In the genomic region with DNA sequence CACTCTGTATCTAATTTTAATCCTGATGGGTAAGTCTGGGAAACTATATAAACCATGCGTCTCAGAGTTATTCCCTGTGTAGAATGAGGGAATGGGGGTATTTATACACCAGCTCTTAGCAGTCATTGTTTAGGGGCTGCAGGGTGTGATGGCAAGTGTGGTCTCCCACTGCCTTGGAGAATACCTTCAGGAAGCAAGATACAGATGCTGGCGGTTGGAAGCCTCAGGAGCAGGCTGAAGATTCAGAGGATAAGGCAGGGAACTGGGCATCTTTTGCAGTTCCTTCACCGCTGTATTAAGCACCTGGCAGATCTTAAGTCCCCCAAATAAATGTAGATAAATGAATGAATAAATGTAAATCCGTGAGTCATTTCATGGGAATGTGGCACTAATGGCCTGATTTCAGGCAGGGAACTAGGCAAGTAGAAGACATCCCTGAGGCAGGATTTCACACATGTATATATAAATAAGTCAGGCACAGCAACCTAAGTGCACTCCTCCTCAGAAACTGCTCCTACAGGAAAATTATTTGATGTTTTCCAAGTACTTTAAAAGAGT, we compare ENCODE assay signal across 19 cellular contexts.
"Had no signal": no experiment of that assay in that cellular context is flagged by ENCODE, and none has a peak within 500 bp of the region (broad histone marks: within the 10 kb centered on the region; RNA-seq: fewer than 3 reads in every experiment).

No MANE protein-coding gene starts in this region.

- DNase-seq: activated B cell treated with CpG ODN at 0.5 μM for 24 hours; activated CD4-positive, alpha-beta memory T cell treated with anti-CD3 and anti-CD28 coated beads for 36 hours; activated CD4-positive, alpha-beta T cell treated with anti-CD3 and anti-CD28 coated beads for 4 hours; activated effector memory CD4-positive, alpha-beta T cell treated with Interleukin-2 at 50 U/mL for 16 hours; activated naive CD4-positive, alpha-beta T cell treated with anti-CD3 and anti-CD28 coated beads for 36 hours; activated T-cell treated with anti-CD3 and anti-CD28 coated beads, Interleukin-2, amount 50 U/mL, for 48 hours; amygdala; erythroblast; left ventricle myocardium inferior; naive thymus-derived CD8-positive, alpha-beta T cell; posterior cingulate gyrus; small intestine; stimulated activated CD4-positive, alpha-beta T cell treated with anti-CD3 and anti-CD28 coated beads, Interleukin-4, amount 100 ng/mL, for 1 hour; stimulated activated naive CD4-positive, alpha-beta T cell had no signal

- H3K9me3 ChIP-seq: thoracic aorta, vagina had no signal

- H2AFZ ChIP-seq: neural progenitor cell had no signal

- H3K9ac ChIP-seq: neural progenitor cell had no signal

- ATAC-seq: foreskin keratinocyte; naive thymus-derived CD8-positive, alpha-beta T cell; sciatic nerve had no signal

- H3K4me3 ChIP-seq: left ventricle myocardium inferior, neural progenitor cell, thoracic aorta, vagina had no signal

- H3K27ac ChIP-seq: foreskin keratinocyte, left ventricle myocardium inferior, neural progenitor cell, thoracic aorta, vagina had no signal

- H3K36me3 ChIP-seq: left ventricle myocardium inferior, neural progenitor cell, thoracic aorta, vagina had no signal

- H3K4me1 ChIP-seq: left ventricle myocardium inferior, vagina had no signal

- H3K27me3 ChIP-seq: foreskin keratinocyte, neural progenitor cell, vagina had no signal

- H3K4me2 ChIP-seq: neural progenitor cell had no signal
